8 cellular contexts compared by ENCODE assay signal in genomic region chr20:34363062-34364012, GRCh38. TPM values are rescaled to one million over a fixed set of nuclear protein-coding genes. Genes with fewer than 3 reads are reported as not detected.
DNase-seq lines count a peak whose midpoint lies in the region; ATAC-seq and TF ChIP-seq lines count a peak whose summit lies in the region.

Gene ITCH (plus strand): TSS chr20:34363273. CDS start chr20:34393812, 30,539 bp downstream.

- POLR2A ChIA-PET in naive thymus-derived CD8-positive, alpha-beta T cell (lab: Charles Lee), result interaction anchor here (0.6 to 2.1 kb wide), 14 partner anchors 9 to 1591 kb away, joined by 3 to 11 read pairs (median 4); partner anchors contain the start of genes AHCY, DYNLRB1, PIGU and SCAND1

- no peaks in the 10 kb centered on the region for H3K27me3 ChIP-seq in DND-41 (ENCODE audit: insufficient read depth, low read length, poor library complexity)
- no peaks in the 10 kb centered on the region for H3K27me3 ChIP-seq in GM23248 (replicated peaks; ENCODE audit: insufficient read depth)
- no peaks in the 10 kb centered on the region for H3K27me3 ChIP-seq in fibroblast of lung (ENCODE audit: control insufficient read depth, insufficient read depth, low read length)

- peaks cover 23% of the 10 kb centered on the region for H3F3A ChIP-seq in GM23248 (ENCODE audit: insufficient read depth)

- peak within 1 kb of the TSS; percentile 84 to 100 (median 100) for H3K4me3 Mint-ChIP-seq in naive thymus-derived CD8-positive, alpha-beta T cell

- TF ChIP-seq CTCF in DND-41 (IDR thresholded peaks at IDR 0.05; ENCODE audit: borderline replicate concordance, extremely low read depth, low read length, poor library complexity, severe bottlenecking) (no peak), fibroblast of lung (conservative IDR thresholded peaks at IDR 0.05 in 1 of 2, IDR thresholded peaks at IDR 0.05 in 1 of 2; ENCODE audit: low read depth in 1 of 2, low read length in 2 of 2) (no peak)

- H3K36me3 Mint-ChIP-seq in naive thymus-derived CD8-positive, alpha-beta T cell, result peaks cover 0 to 10% (median 2%) of the 10 kb centered on the region in 3 donors

- in situ Hi-C loops in GM23248 (cut with MboI), result no loop called here

- H3K9me3 Mint-ChIP-seq in naive thymus-derived CD8-positive, alpha-beta T cell, result no peaks in the 10 kb centered on the region

- H2AFZ ChIP-seq in DND-41 (ENCODE audit: low read depth, low read length) (peak within 1 kb of the TSS; percentile 93), GM23248 (peak within 1 kb of the TSS; percentile 81), fibroblast of lung (ENCODE audit: low read length) (peak within 1 kb of the TSS; percentile 61)

- peak within 1 kb of the TSS; percentile 97 to 100 (median 98) for H3K27ac Mint-ChIP-seq in naive thymus-derived CD8-positive, alpha-beta T cell

- H3K9me3 ChIP-seq in DND-41 (ENCODE audit: insufficient read depth, low read length, severe bottlenecking) (no peaks in the 10 kb centered on the region), GM23248 (ENCODE audit: low read depth) (no peaks in the 10 kb centered on the region), fibroblast of lung (ENCODE audit: control insufficient read depth, insufficient read depth, low read depth, low read length) (no peaks in the 10 kb centered on the region)

- H3K9ac ChIP-seq in DND-41 (ENCODE audit: low read depth, low read length) (peak within 1 kb of the TSS; percentile 88), GM23248 (peak within 1 kb of the TSS; percentile 99), fibroblast of lung (ENCODE audit: insufficient read depth, low read length) (peak within 1 kb of the TSS; percentile 91)

- H3K36me3 ChIP-seq in DND-41 (ENCODE audit: insufficient read depth, low read length), result peaks cover 11% of the 10 kb centered on the region
- no peaks in the 10 kb centered on the region; the same call in 1 of the 2 replicates for H3K36me3 ChIP-seq in GM23248 (ENCODE audit: low read depth)
- H3K36me3 ChIP-seq in fibroblast of lung (ENCODE audit: control insufficient read depth, insufficient read depth, low read length), result no peaks in the 10 kb centered on the region

- H3K79me2 ChIP-seq in DND-41 (ENCODE audit: insufficient read depth, low read length), result peaks cover 52% of the 10 kb centered on the region
- H3K79me2 ChIP-seq in GM23248 (ENCODE audit: insufficient read depth), result peaks cover 53% of the 10 kb centered on the region
- H3K79me2 ChIP-seq in fibroblast of lung (ENCODE audit: control insufficient read depth, insufficient read depth, low read length), result peaks cover 48% of the 10 kb centered on the region

- no peaks in the 10 kb centered on the region for H3K27me3 Mint-ChIP-seq in naive thymus-derived CD8-positive, alpha-beta T cell

- peak; percentile 100 for ATAC-seq in DND-41 (ENCODE audit: insufficient read depth, low read depth)
- peak; percentile 98 to 99 for ATAC-seq in naive thymus-derived CD8-positive, alpha-beta T cell

- H3K27ac ChIP-seq in DND-41 (ENCODE audit: low read length) (peak within 1 kb of the TSS; percentile 82), GM23248 (peak within 1 kb of the TSS; percentile 96), fibroblast of lung (ENCODE audit: insufficient read depth, low read length) (peak within 1 kb of the TSS; percentile 88)

- peak within 1 kb of the TSS; percentile 67 to 94 for H3K4me3 ChIP-seq in DND-41 (ENCODE audit: low read depth in 1 of 2, low read length in 2 of 2)
- peak within 1 kb of the TSS; percentile 92 for H3K4me3 ChIP-seq in GM23248
- H3K4me3 ChIP-seq in fibroblast of lung (replicated peaks in 1 of 4; ENCODE audit: control extremely low read depth in 1 of 4, insufficient read depth in 1 of 4, low read depth in 3 of 4, low read length in 4 of 4), result peak within 1 kb of the TSS; percentile 82 to 98 (median 91)

- DNase-seq in DND-41, result peak; percentile 96
- DNase-seq in GM23248, result peak; percentile 99
- DNase-seq in Kasumi-1 (lab: John Stamatoyannopoulos, UW), result peak; percentile 92 to 97
- DNase-seq in RPMI7951 (ENCODE audit: low read depth), result peak; percentile 96
- peak; percentile 84 to 87 for DNase-seq in activated T-helper 1 cell treated with anti-CD3 and anti-CD28 coated beads, Interleukin-2, amount 50 U/mL, for 16 hours (ENCODE audit: low read depth in 1 of 2, low spot score in 1 of 2)
- peak; percentile 94 to 95 for DNase-seq in fibroblast of lung (ENCODE audit: low read depth in 2 of 2)
- peak; percentile 83 to 95 (median 88) for DNase-seq in naive thymus-derived CD8-positive, alpha-beta T cell
- peak; percentile 82 to 88 (median 84) for DNase-seq in stimulated activated naive CD4-positive, alpha-beta T cell (lab: John Stamatoyannopoulos, UW)

- H3K4me1 Mint-ChIP-seq in naive thymus-derived CD8-positive, alpha-beta T cell, result peaks cover 18 to 52% (median 41%) of the 10 kb centered on the region in 4 donors

- H3K4me2 ChIP-seq in DND-41 (ENCODE audit: insufficient read depth, low read length) (peak within 1 kb of the TSS; percentile 92), GM23248 (ENCODE audit: unreplicated experiment) (peak within 1 kb of the TSS; percentile 96), fibroblast of lung (ENCODE audit: extremely low read depth, insufficient read depth, low read length) (peak within 1 kb of the TSS; percentile 88)

- H3K4me1 ChIP-seq in DND-41 (ENCODE audit: insufficient read depth, low read length) (peaks cover 36% of the 10 kb centered on the region), GM23248 (ENCODE audit: insufficient read depth) (peaks cover 28% of the 10 kb centered on the region), fibroblast of lung (ENCODE audit: control insufficient read depth, extremely low read depth, insufficient read depth, low read length) (peaks cover 9% of the 10 kb centered on the region)

- 1 to 2% methylated on average over 56 to 62 of the region's 92 CpGs for WGBS in GM23248 (ENCODE audit: low coverage in 1 of 2, low lambda C conversion rate in 2 of 2, missing lambda C conversion rate in 2 of 2), 2 experiments

- H3K9me2 ChIP-seq in GM23248 (ENCODE audit: insufficient read depth), result no peaks in the 10 kb centered on the region

- peaks cover 20% of the 10 kb centered on the region for H4K20me1 ChIP-seq in DND-41 (ENCODE audit: insufficient read depth, low read length)
- peaks cover 27% of the 10 kb centered on the region; the same call in 1 of the 2 replicates for H4K20me1 ChIP-seq in GM23248 (ENCODE audit: insufficient read depth)
- peaks cover 2% of the 10 kb centered on the region for H4K20me1 ChIP-seq in fibroblast of lung (ENCODE audit: control insufficient read depth, extremely low read depth, insufficient read depth, low read length)

RNA-seq across cellular contexts. Expression of gene ITCH, which starts in this region (rescaled TPM):
- 47.7 and 50.0 TPM in 2 replicates for total RNA-seq in GM23248 (2014; rRNA removed; shearing (Covaris generic))
- 28.5 and 31.0 TPM in 2 replicates for polyA plus RNA-seq in GM23248 (2016; fragmentation: Nextera tagmentation; extraction: Ambion mirVana)
- total RNA-seq in RPMI7951 (2014; rRNA removed; shearing (Covaris generic)), result 60.1 and 67.4 TPM in 2 replicates
- 67.5 and 77.6 TPM in 2 replicates for total RNA-seq in fibroblast of lung
- polyA plus RNA-seq in fibroblast of lung, result 18.5 and 25.0 TPM in 2 replicates
- polyA plus RNA-seq in fibroblast of lung (2012), result 23.0 and 32.5 TPM in 2 replicates
- polyA minus RNA-seq in fibroblast of lung (ENCODE audit: low replicate concordance), result 9.6 and 15.9 TPM in 2 replicates
- 10 to 100 TPM; 73.2 to 75.9 TPM for total RNA-seq in naive thymus-derived CD8-positive, alpha-beta T cell
- polyA plus RNA-seq in naive thymus-derived CD8-positive, alpha-beta T cell, result 10 to 100 TPM; 12.6 to 19.6 (median 12.8) TPM

Comparison
In these comparisons a context has a peak if more than half of its experiments do, and no peak if none do; other contexts are left out.
1. Peak in every context shown above with its lines: DNase-seq, ATAC-seq, H3K4me3 ChIP-seq and H3K27ac ChIP-seq.